In the genomic region with DNA sequence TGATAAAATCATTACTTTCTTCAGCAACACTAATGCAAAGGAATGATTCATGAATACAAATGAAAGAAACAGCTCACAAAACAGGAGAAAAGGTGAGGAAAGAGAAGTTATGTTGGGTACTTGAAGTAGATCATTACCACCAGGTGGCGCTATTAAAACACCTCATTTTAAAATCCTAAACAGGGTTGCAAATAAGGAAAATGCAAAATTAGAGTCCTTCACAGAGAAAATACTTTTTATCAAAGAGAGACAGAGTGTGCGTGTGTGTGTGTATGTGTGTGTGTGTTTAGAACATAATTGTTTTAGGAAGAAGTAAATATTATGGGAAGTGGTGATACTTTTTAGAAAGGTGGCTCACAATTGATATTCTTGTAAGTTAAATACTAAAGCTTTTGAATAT, we compare ENCODE assay signal across 8 cellular contexts. TPM values are rescaled to one million over a fixed set of nuclear protein-coding genes. Genes with fewer than 3 reads are reported as not detected.
A peak's percentile ranks its signal among the peaks of the same experiment; 100 is the strongest.
DNase-seq lines count a peak whose midpoint lies in the region; ATAC-seq and TF ChIP-seq lines count a peak whose summit lies in the region.

No MANE protein-coding gene starts in this region.

- H3K4me3 Mint-ChIP-seq in activated CD8-positive, alpha-beta memory T cell treated with anti-CD3 and anti-CD28 coated beads, Interleukin-2, amount 10 ng/mL, durations not matched to agents 7 days and 5 days, result no peak overlapping the region

- H3K36me3 Mint-ChIP-seq in activated CD8-positive, alpha-beta memory T cell treated with anti-CD3 and anti-CD28 coated beads, Interleukin-2, amount 10 ng/mL, durations not matched to agents 7 days and 5 days, result peaks cover 3% of the 10 kb centered on the region

- no peaks in the 10 kb centered on the region for H3F3A ChIP-seq in neural cell (ENCODE audit: insufficient read depth, low read length, poor library complexity, severe bottlenecking)

- TF ChIP-seq RAD21 in neural cell (conservative IDR thresholded peaks at IDR 0.05), result peak; percentile 94

- CTCF ChIA-PET in activated CD8-positive, alpha-beta memory T cell treated with anti-CD3 and anti-CD28 coated beads, Interleukin-2, amount 10 ng/mL, durations not matched to agents 7 days and 5 days (lab: Charles Lee), result interaction anchor here (0.7 to 2.9 kb wide), 17 partner anchors 9 to 1007 kb away, joined by 3 to 17 read pairs (median 4); no protein-coding TSS in a partner anchor

- no peak overlapping the region for H3K9ac ChIP-seq in neural cell (ENCODE audit: low read length)

- no peak overlapping the region for H2AFZ ChIP-seq in neural cell (ENCODE audit: low read depth, low read length)

- no peaks in the 10 kb centered on the region for H4K20me1 ChIP-seq in neural cell (ENCODE audit: insufficient read depth)

- peaks cover 20% of the 10 kb centered on the region for H3K4me1 Mint-ChIP-seq in activated CD8-positive, alpha-beta memory T cell treated with anti-CD3 and anti-CD28 coated beads, Interleukin-2, amount 10 ng/mL, durations not matched to agents 7 days and 5 days

- H3K4me3 ChIP-seq in neural cell (ENCODE audit: low read length), result no peak overlapping the region

- no peak for ATAC-seq in activated CD8-positive, alpha-beta memory T cell treated with anti-CD3 and anti-CD28 coated beads, Interleukin-2, amount 10 ng/mL, durations not matched to agents 7 days and 5 days
- ATAC-seq in HG03045 (IDR thresholded peaks at IDR 0.05; ENCODE audit: unreplicated experiment) (no peak), GM21786 (IDR thresholded peaks at IDR 0.05; ENCODE audit: unreplicated experiment) (no peak)

- no peaks in the 10 kb centered on the region for H3K79me2 ChIP-seq in neural cell (replicated peaks; ENCODE audit: insufficient read depth, low read length)

- peak; percentile 26 for DNase-seq in activated CD8-positive, alpha-beta memory T cell treated with anti-CD3 and anti-CD28 coated beads, Interleukin-2, amount 50 U/mL, for 1 hour (ENCODE audit: extremely low read depth)
- no peak for DNase-seq in activated CD8-positive, alpha-beta memory T cell treated with anti-CD3 and anti-CD28 coated beads, Interleukin-2, amount 10 ng/mL, durations not matched to agents 7 days and 5 days
- DNase-seq in NCI-H1417 (lab: John Stamatoyannopoulos, UW), result peak; percentile 24 to 88 (median 75)
- peak; percentile 54 for DNase-seq in SW480 (ENCODE audit: low spot score)
- DNase-seq in fibroblast of peridontal ligament (ENCODE audit: extremely low read depth), result peak; percentile 95

- peak overlapping the region; percentile 50 for H3K27ac ChIP-seq in neural cell (ENCODE audit: low read length)

- peak; percentile 88 for TF ChIP-seq CTCF in neural cell (IDR thresholded peaks at IDR 0.05; ENCODE audit: poor library complexity, severe bottlenecking)

- H3K36me3 ChIP-seq in neural cell (ENCODE audit: insufficient read depth, low read length), result no peaks in the 10 kb centered on the region

- H3K27ac Mint-ChIP-seq in activated CD8-positive, alpha-beta memory T cell treated with anti-CD3 and anti-CD28 coated beads, Interleukin-2, amount 10 ng/mL, durations not matched to agents 7 days and 5 days, result no peak overlapping the region

- no peaks in the 10 kb centered on the region for H3K27me3 Mint-ChIP-seq in activated CD8-positive, alpha-beta memory T cell treated with anti-CD3 and anti-CD28 coated beads, Interleukin-2, amount 10 ng/mL, durations not matched to agents 7 days and 5 days

- no peaks in the 10 kb centered on the region for H3K27me3 ChIP-seq in neural cell (ENCODE audit: insufficient read depth, low read depth, low read length)

- no peaks in the 10 kb centered on the region for H3K9me2 ChIP-seq in neural cell (ENCODE audit: insufficient read depth, low read length)

- TF ChIP-seq EP300 in neural cell (conservative IDR thresholded peaks at IDR 0.05; ENCODE audit: poor library complexity, severe bottlenecking), result no peak

- peaks cover 4% of the 10 kb centered on the region for H3K9me3 Mint-ChIP-seq in activated CD8-positive, alpha-beta memory T cell treated with anti-CD3 and anti-CD28 coated beads, Interleukin-2, amount 10 ng/mL, durations not matched to agents 7 days and 5 days (ENCODE audit: low read depth)

- H3K9me3 ChIP-seq in neural cell (ENCODE audit: low read length), result no peaks in the 10 kb centered on the region

- H3K4me2 ChIP-seq in neural cell (ENCODE audit: low read length), result no peak overlapping the region

TF ChIP-seq in neural cell, 6 proteins besides CTCF, POLR2A, EP300 and RAD21:
- TF ChIP-seq POLR2AphosphoS5 (IDR thresholded peaks at IDR 0.05) (no peak), SMC3 (conservative IDR thresholded peaks at IDR 0.05; ENCODE audit: poor library complexity) (peak; percentile 95)

RNA-seq across cellular contexts. Expression of a gene that starts 49.5 kb away (rescaled TPM):
- under 1 TPM in 1 of 2 experiments, not detected in 1; 0.07 TPM for total RNA-seq in activated CD8-positive, alpha-beta memory T cell treated with anti-CD3 and anti-CD28 coated beads, Interleukin-2, amount 10 ng/mL, durations not matched to agents 7 days and 5 days
- not detected in 2 replicates for polyA plus RNA-seq in neural cell
- polyA minus RNA-seq in neural cell, result not detected in 2 replicates
